25 cellular contexts compared by ENCODE assay signal in the genomic region with DNA sequence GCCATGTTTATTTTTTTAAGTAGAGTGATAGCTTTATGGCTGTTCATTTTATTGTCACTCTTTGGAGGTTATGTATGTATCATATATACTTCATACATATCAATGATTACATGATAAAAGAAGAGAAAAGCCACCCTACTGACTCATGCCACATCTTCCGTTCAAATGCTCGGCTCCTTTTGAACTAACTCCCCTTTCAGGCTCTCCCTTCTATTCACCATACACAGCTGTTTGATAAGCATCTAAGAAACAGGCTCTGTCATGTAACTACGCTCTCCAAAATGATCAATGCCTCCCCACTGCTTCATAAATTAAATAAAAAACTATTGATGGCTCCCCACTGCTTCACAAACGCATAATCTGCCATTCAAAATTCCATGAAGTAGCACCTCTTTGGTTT.
"Had no signal": no experiment of that assay in that cellular context is flagged by ENCODE, and none has a peak within 500 bp of the region (broad histone marks: within the 10 kb centered on the region; RNA-seq: fewer than 3 reads in every experiment).

No MANE protein-coding gene starts in this region.

- H3K4me3 Mint-ChIP-seq: naive thymus-derived CD8-positive, alpha-beta T cell; nephron; neural crest cell; type B pancreatic cell had no signal

- H3K4me1 ChIP-seq: pancreas, prostate gland, tibial nerve, uterus had no signal

- ATAC-seq: mucosa of descending colon; naive thymus-derived CD8-positive, alpha-beta T cell; pancreas; right cardiac atrium; sciatic nerve had no signal

- H3K27me3 Mint-ChIP-seq: naive thymus-derived CD8-positive, alpha-beta T cell; type B pancreatic cell had no signal

- H3K9me3 Mint-ChIP-seq: neural crest cell, type B pancreatic cell had no signal

- H3K27me3 ChIP-seq: hepatocyte, pancreas, tibial nerve, uterus had no signal

- DNase-seq: islet precursor cell; left ventricle myocardium inferior; midbrain; mucosa of descending colon; naive thymus-derived CD8-positive, alpha-beta T cell; nucleus accumbens; pancreas; posterior cingulate gyrus; retina; right cardiac atrium; stimulated activated CD4-positive, alpha-beta T cell treated with anti-CD3 and anti-CD28 coated beads, Interleukin-12 subunit alpha, Interleukin-12 subunit beta, amount 100 ng/mL, for 4 hours; stimulated activated CD4-positive, alpha-beta T cell treated with anti-CD3 and anti-CD28 coated beads, Interleukin-15, amount 100 ng/mL, for 24 hours; stimulated activated CD4-positive, alpha-beta T cell treated with anti-CD3 and anti-CD28 coated beads, Interleukin-2, amount 100 ng/mL, for 24 hours; stimulated activated CD4-positive, alpha-beta T cell treated with anti-CD3 and anti-CD28 coated beads, Interleukin-4, amount 100 ng/mL, for 1 hour; stimulated activated naive CD4-positive, alpha-beta T cell treated with Interleukin-2 at 50 U/mL for 16 hours; uterus had no signal

- H3K27ac ChIP-seq: hepatocyte, left ventricle myocardium inferior, pancreas, prostate gland, skin epidermis, tibial nerve, uterus had no signal

- H3K27ac Mint-ChIP-seq: naive thymus-derived CD8-positive, alpha-beta T cell; type B pancreatic cell had no signal

- H3K4me3 ChIP-seq: hepatocyte, left ventricle myocardium inferior, lung, mucosa of descending colon, pancreas, prostate gland, skin epidermis, tibial nerve, uterus had no signal

- H3K4me1 Mint-ChIP-seq: neural crest cell had no signal
